In the genomic region with DNA sequence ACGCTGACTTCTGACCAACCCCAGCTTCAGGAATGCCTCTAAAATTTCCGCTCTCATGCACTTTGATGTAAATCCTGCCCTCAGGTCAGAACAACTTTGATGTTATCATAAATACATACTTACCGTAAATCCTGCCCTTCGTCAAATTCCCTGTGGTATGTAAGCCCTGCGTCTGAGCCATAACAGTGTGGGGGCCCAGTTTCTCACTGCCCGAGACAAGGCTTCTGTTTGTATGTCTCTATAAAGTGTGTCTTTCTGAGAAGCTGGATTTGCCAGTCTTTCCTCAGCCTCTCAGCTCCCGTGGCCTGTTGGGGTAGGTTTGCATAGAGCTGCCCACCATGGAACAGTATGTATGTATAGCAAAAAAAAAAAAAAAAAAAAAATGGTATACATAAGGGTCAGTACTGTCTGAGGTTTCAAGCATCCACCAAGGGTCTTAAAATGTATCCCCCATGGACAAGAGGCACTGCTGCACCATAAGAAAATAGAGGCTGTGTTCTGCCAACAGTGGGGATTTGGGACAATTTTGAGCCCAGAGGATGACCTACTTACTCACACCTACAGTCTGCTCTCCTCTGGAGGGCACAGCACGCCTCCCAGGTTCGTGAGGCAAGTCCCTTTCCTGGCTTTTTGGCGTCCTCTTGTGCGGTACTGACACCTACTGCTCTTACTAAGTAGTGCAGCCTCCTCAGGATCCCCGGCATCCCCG, we compare ENCODE assay signal across 8 cellular contexts. TPM values are rescaled to one million over a fixed set of nuclear protein-coding genes. Genes with fewer than 3 reads are reported as not detected.
DNase-seq lines count a peak whose midpoint lies in the region; ATAC-seq and TF ChIP-seq lines count a peak whose summit lies in the region.

No MANE protein-coding gene starts in this region.

- TF ChIP-seq POLR2A in breast epithelium (IDR thresholded peaks at IDR 0.05): no peak

- no peaks in the 10 kb centered on the region for H3K9me3 Mint-ChIP-seq in immature natural killer cell

- H3K27me3 ChIP-seq in breast epithelium: no peaks in the 10 kb centered on the region

- no peaks in the 10 kb centered on the region for H3K36me3 ChIP-seq in breast epithelium

- peaks cover 0 to 4% of the 10 kb centered on the region in 2 donors for H3K4me1 ChIP-seq in breast epithelium

- intact Hi-C loops in breast epithelium (cut with DNase I; ENCODE audit: low total_unique reads): loop anchor here (5.0 kb wide), 1 partner anchor 66 kb away; the partner anchor contains the start of gene SLC7A6

- TF ChIP-seq CTCF in GM12801 (IDR thresholded peaks at IDR 0.05; ENCODE audit: extremely low read depth, insufficient read length): peak; percentile 32
- TF ChIP-seq CTCF in WI38 (IDR thresholded peaks at IDR 0.05; ENCODE audit: low read depth, low read length): peak; percentile 94
- peak; percentile 76 to 97 (median 94) for TF ChIP-seq CTCF in breast epithelium (IDR thresholded peaks at IDR 0.05)

- ATAC-seq in HG02970 (IDR thresholded peaks at IDR 0.05; ENCODE audit: low FRiP score, unreplicated experiment): peak; percentile 49

- H3K4me1 Mint-ChIP-seq in immature natural killer cell: peaks cover 3 to 9% of the 10 kb centered on the region in 2 donors

- H3K27me3 Mint-ChIP-seq in immature natural killer cell (ENCODE audit: low read depth in 3 of 3): peaks cover 0 to 2% (median 0%) of the 10 kb centered on the region in 3 donors

- no peak overlapping the region for H3K27ac ChIP-seq in breast epithelium

- H3K4me3 ChIP-seq in WI38 (ENCODE audit: low read depth, low read length): no peak overlapping the region
- H3K4me3 ChIP-seq in breast epithelium: no peak overlapping the region

- no peaks in the 10 kb centered on the region for H3K9me3 ChIP-seq in breast epithelium

- peaks cover 7 to 24% (median 8%) of the 10 kb centered on the region in 3 donors for H3K36me3 Mint-ChIP-seq in immature natural killer cell

- H3K27ac Mint-ChIP-seq in immature natural killer cell: peak overlapping the region in 3 of 6 donors; percentile 24 to 55 (median 36)

- DNase-seq in NCI-H2196 (lab: John Stamatoyannopoulos, UW; ENCODE audit: unreplicated experiment): peak; percentile 71
- DNase-seq in breast epithelium (ENCODE audit: low spot score in 2 of 2): peak; percentile 73 to 77
- peak; percentile 68 to 73 (median 73) for DNase-seq in immature natural killer cell
- DNase-seq in stimulated activated CD4-positive, alpha-beta T cell treated with anti-CD3 and anti-CD28 coated beads, Interleukin-15, amount 100 ng/mL, for 1 hour (ENCODE audit: low read depth in 1 of 2, low spot score in 1 of 2): peak; percentile 55 to 59
- no peak for DNase-seq in cortex of kidney (lab: John Stamatoyannopoulos, UW)

- H3K4me3 Mint-ChIP-seq in immature natural killer cell: no peak overlapping the region

RNA-seq across cellular contexts. Expression of gene PRMT7, which starts 17.5 kb away (rescaled TPM):
- 10 to 100 TPM; 38.4 to 53.4 (median 41.0) TPM for total RNA-seq in breast epithelium
- 10 to 100 TPM; 30.8 to 51.8 (median 44.2) TPM for polyA plus RNA-seq in immature natural killer cell

RNA-seq across cellular contexts. Expression of gene SLC7A6OS, which starts 17.6 kb away (rescaled TPM):
- 10 to 100 TPM; 16.4 to 18.6 (median 16.5) TPM for total RNA-seq in breast epithelium
- polyA plus RNA-seq in immature natural killer cell: 10 to 100 TPM; 22.7 to 31.2 (median 24.4) TPM

Comparison
In these comparisons a context has a peak if more than half of its experiments do, and no peak if none do; other contexts are left out.
1. CTCF ChIP-seq: peak in every context shown above with its lines; median percentile 94 in WI38; 94 in breast epithelium; 32 in GM12801.